In genomic region chr19:30646806-30647205, GRCh38 we compare ENCODE assay signal across 33 cellular contexts.
"Had no signal": no experiment of that assay in that cellular context is flagged by ENCODE, and none has a peak within 500 bp of the region (broad histone marks: within the 10 kb centered on the region; RNA-seq: fewer than 3 reads in every experiment).

No MANE protein-coding gene starts in this region.

- H3K36me3 ChIP-seq: adrenal gland, brain microvascular endothelial cell, breast epithelium had no signal

- H3K36me3 Mint-ChIP-seq: activated CD4-positive, alpha-beta memory T cell treated with anti-CD3 and anti-CD28 coated beads for 36 hours; activated naive CD4-positive, alpha-beta T cell treated with anti-CD3 and anti-CD28 coated beads, Interleukin-2, amount 50 U/mL, for 72 hours; activated naive CD8-positive, alpha-beta T cell treated with anti-CD3 and anti-CD28 coated beads for 36 hours had no signal

- H3K4me1 ChIP-seq: adrenal gland, breast epithelium had no signal

- H3K27ac Mint-ChIP-seq: activated B cell treated with CpG ODN at 0.5 μM for 24 hours; activated CD4-positive, alpha-beta memory T cell treated with anti-CD3 and anti-CD28 coated beads for 36 hours; activated CD4-positive, alpha-beta T cell treated with anti-CD3 and anti-CD28 coated beads, Interleukin-2, amount 10 ng/mL, durations not matched to agents 24 days and 14 days; activated CD8-positive, alpha-beta T cell treated with anti-CD3 and anti-CD28 coated beads for 36 hours; activated naive CD4-positive, alpha-beta T cell treated with anti-CD3 and anti-CD28 coated beads, Interleukin-2, amount 50 U/mL, for 72 hours; activated naive CD8-positive, alpha-beta T cell treated with anti-CD3 and anti-CD28 coated beads for 36 hours; activated T-cell treated with anti-CD3 and anti-CD28 coated beads, Interleukin-2, amount 50 U/mL, for 24 hours; activated T-helper 2 cell treated with anti-CD3 and anti-CD28 coated beads, Interferon-gamma antibody, Interleukin-2, Interleukin-4, amounts not matched to agents 10 μg/mL and 5 μg/mL and 100 μg/mL, durations not matched to agents 14 hours and 24 hours and 36 hours; T-helper 1 cell treated with Interleukin-12 subunit alpha and Interleukin-12 subunit beta and Interleukin-4 antibody, amounts not matched to agents 30 μg/mL and 1 μg/mL, for 36 hours; T-helper 2 cell treated with Interferon-gamma antibody and Interleukin-4, amounts not matched to agents 5 μg/mL and 100 μg/mL, for 36 hours had no signal

- H3K4me3 Mint-ChIP-seq: activated B cell treated with CpG ODN at 0.5 μM for 24 hours; activated CD4-positive, alpha-beta memory T cell treated with anti-CD3 and anti-CD28 coated beads for 36 hours; activated CD4-positive, alpha-beta T cell treated with anti-CD3 and anti-CD28 coated beads, Interleukin-2, amount 10 ng/mL, durations not matched to agents 24 days and 14 days; activated CD8-positive, alpha-beta T cell treated with anti-CD3 and anti-CD28 coated beads for 36 hours; activated naive CD8-positive, alpha-beta T cell treated with anti-CD3 and anti-CD28 coated beads for 36 hours; activated T-cell treated with anti-CD3 and anti-CD28 coated beads, Interleukin-2, amount 50 U/mL, for 24 hours; central memory CD8-positive, alpha-beta T cell; T-helper 1 cell treated with Interleukin-12 subunit alpha and Interleukin-12 subunit beta and Interleukin-4 antibody, amounts not matched to agents 30 μg/mL and 1 μg/mL, for 36 hours; T-helper 2 cell treated with Interferon-gamma antibody and Interleukin-4, amounts not matched to agents 5 μg/mL and 100 μg/mL, for 36 hours had no signal

- H3K9me3 ChIP-seq: adrenal gland, body of pancreas, breast epithelium had no signal

- DNase-seq: activated B cell treated with CpG ODN at 0.5 μM for 24 hours; activated CD4-positive, alpha-beta memory T cell treated with anti-CD3 and anti-CD28 coated beads for 36 hours; activated CD4-positive, alpha-beta T cell treated with anti-CD3 and anti-CD28 coated beads for 4 hours; activated CD4-positive, alpha-beta T cell treated with anti-CD3 and anti-CD28 coated beads, Interleukin-2, amount 10 ng/mL, durations not matched to agents 24 days and 14 days; activated CD4-positive, alpha-beta T cell treated with anti-CD3 and anti-CD28 coated beads, Interleukin-2, amount 50 U/mL, for 1 hour; activated CD4-positive, alpha-beta T cell treated with anti-CD3 and anti-CD28 coated beads, Interleukin-2, amount 50 U/mL, for 4 hours; activated CD4-positive, CD25-positive, alpha-beta regulatory T cell treated with anti-CD3 and anti-CD28 coated beads, Interleukin-2, amount 50 U/mL, for 72 hours; activated CD8-positive, alpha-beta memory T cell treated with anti-CD3 and anti-CD28 coated beads, Interleukin-2, amount 50 U/mL, for 4 hours; activated CD8-positive, alpha-beta T cell treated with anti-CD3 and anti-CD28 coated beads for 36 hours; activated effector memory CD4-positive, alpha-beta T cell treated with Interleukin-2 at 50 U/mL for 16 hours; activated gamma-delta T cell; activated naive CD4-positive, alpha-beta T cell treated with anti-CD3 and anti-CD28 coated beads, Interleukin-2, amount 50 U/mL, for 16 hours; activated naive CD4-positive, alpha-beta T cell treated with Interleukin-2 at 50 U/mL for 16 hours; activated naive CD8-positive, alpha-beta T cell treated with anti-CD3 and anti-CD28 coated beads for 36 hours; activated T-cell treated with anti-CD3 and anti-CD28 coated beads for 4 hours; activated T-cell treated with anti-CD3 and anti-CD28 coated beads, Interleukin-2, amount 50 U/mL, for 24 hours; activated T-cell treated with anti-CD3 and anti-CD28 coated beads, Interleukin-2, amount 50 U/mL, for 48 hours; adrenal gland; amniotic stem cell; aorta; body of pancreas; brain microvascular endothelial cell; cerebellar nuclear complex; T-helper 1 cell; T-helper 2 cell; T-helper 9 cell had no signal

- H3K27ac ChIP-seq: adrenal gland, body of pancreas, brain microvascular endothelial cell, breast epithelium, VCaP had no signal

- H3K27me3 ChIP-seq: adrenal gland, body of pancreas, brain microvascular endothelial cell had no signal

- H3K4me1 Mint-ChIP-seq: activated B cell treated with CpG ODN at 0.5 μM for 24 hours; activated CD4-positive, alpha-beta T cell treated with anti-CD3 and anti-CD28 coated beads, Interleukin-2, amount 10 ng/mL, durations not matched to agents 24 days and 14 days; activated naive CD8-positive, alpha-beta T cell treated with anti-CD3 and anti-CD28 coated beads for 36 hours; central memory CD8-positive, alpha-beta T cell had no signal

- H3K9me3 Mint-ChIP-seq: activated B cell treated with CpG ODN at 0.5 μM for 24 hours; activated CD4-positive, alpha-beta memory T cell treated with anti-CD3 and anti-CD28 coated beads for 36 hours; activated CD4-positive, alpha-beta T cell treated with anti-CD3 and anti-CD28 coated beads, Interleukin-2, amount 10 ng/mL, durations not matched to agents 24 days and 14 days; activated CD8-positive, alpha-beta T cell treated with anti-CD3 and anti-CD28 coated beads for 36 hours; activated naive CD4-positive, alpha-beta T cell treated with anti-CD3 and anti-CD28 coated beads, Interleukin-2, amount 50 U/mL, for 72 hours; activated naive CD8-positive, alpha-beta T cell treated with anti-CD3 and anti-CD28 coated beads for 36 hours; activated T-cell treated with anti-CD3 and anti-CD28 coated beads, Interleukin-2, amount 50 U/mL, for 24 hours; activated T-helper 2 cell treated with anti-CD3 and anti-CD28 coated beads, Interferon-gamma antibody, Interleukin-2, Interleukin-4, amounts not matched to agents 10 μg/mL and 5 μg/mL and 100 μg/mL, durations not matched to agents 14 hours and 24 hours and 36 hours; central memory CD8-positive, alpha-beta T cell; T-helper 1 cell treated with Interleukin-12 subunit alpha and Interleukin-12 subunit beta and Interleukin-4 antibody, amounts not matched to agents 30 μg/mL and 1 μg/mL, for 36 hours; T-helper 2 cell treated with Interferon-gamma antibody and Interleukin-4, amounts not matched to agents 5 μg/mL and 100 μg/mL, for 36 hours had no signal

- H3K4me3 ChIP-seq: adrenal gland, body of pancreas, breast epithelium had no signal
